ENCODE assay signal across 10 cellular contexts in genomic region chr1:46394872-46395465, GRCh38. TPM values are rescaled to one million over a fixed set of nuclear protein-coding genes. Genes with fewer than 3 reads are reported as not detected.
A peak's percentile ranks its signal among the peaks of the same experiment; 100 is the strongest.
DNase-seq lines count a peak whose midpoint lies in the region; ATAC-seq and TF ChIP-seq lines count a peak whose summit lies in the region.
"Had no signal": no experiment of that assay in that cellular context is flagged by ENCODE, and none has a peak within 500 bp of the region (broad histone marks: within the 10 kb centered on the region; RNA-seq: fewer than 3 reads in every experiment).

No MANE protein-coding gene starts in this region.

- ATAC-seq in omental fat pad (ENCODE audit: low FRiP score) (no peak), HG03432 (IDR thresholded peaks at IDR 0.05; ENCODE audit: unreplicated experiment) (no peak)

- peaks cover 16% of the 10 kb centered on the region for H4K20me1 ChIP-seq in BLaER1

- H3K9ac ChIP-seq in BLaER1: peak overlapping the region; percentile 85
- H3K9ac ChIP-seq in NT2/D1 (ENCODE audit: insufficient read length, low read depth): peak overlapping the region; percentile 90

- TF ChIP-seq CTCF in cardiac muscle cell (IDR thresholded peaks at IDR 0.05; ENCODE audit: low read depth, low read length) (no peak), omental fat pad (IDR thresholded peaks at IDR 0.05) (no peak)

- H3K27ac ChIP-seq in BLaER1 (peak overlapping the region; percentile 89), cardiac muscle cell (no peak overlapping the region)
- H3K27ac ChIP-seq: HL-60 had no signal

- H3K36me3 ChIP-seq in BLaER1 (no peaks in the 10 kb centered on the region), NT2/D1 (ENCODE audit: insufficient read depth, insufficient read length, low read length) (no peaks in the 10 kb centered on the region), cardiac muscle cell (no peaks in the 10 kb centered on the region)

- H3K4me1 ChIP-seq in BLaER1 (peaks cover 59% of the 10 kb centered on the region), NT2/D1 (ENCODE audit: insufficient read depth, insufficient read length) (peaks cover 10% of the 10 kb centered on the region), cardiac muscle cell (ENCODE audit: low read depth) (peaks cover 14% of the 10 kb centered on the region)

- DNase-seq in NT2/D1 (ENCODE audit: low read depth, low spot score): no peak
- no peak for DNase-seq in cardiac muscle cell (ENCODE audit: low read depth in 1 of 2, low spot score in 1 of 2)
- peak; percentile 1 for DNase-seq in omental fat pad (ENCODE audit: low spot score)
- no peak for DNase-seq in activated CD8-positive, alpha-beta memory T cell treated with anti-CD3 and anti-CD28 coated beads for 24 hours
- no peak for DNase-seq in GOT3 (lab: John Stamatoyannopoulos, UW)
- no peak for DNase-seq in SIG-M5 treated with dmso at 0.1 percent for 504 hours (lab: John Stamatoyannopoulos, UW; ENCODE audit: unreplicated experiment)
- DNase-seq: activated CD4-positive, alpha-beta T cell treated with anti-CD3 and anti-CD28 coated beads, Interleukin-2, amount 50 U/mL, for 4 hours had no signal

- peak overlapping the region; percentile 94 for H3K4me2 ChIP-seq in BLaER1

- peak overlapping the region; percentile 80 for H3K4me3 ChIP-seq in BLaER1
- peak overlapping the region; percentile 75 for H3K4me3 ChIP-seq in NT2/D1 (ENCODE audit: insufficient read length, low read depth)
- peak overlapping the region; percentile 26 for H3K4me3 ChIP-seq in cardiac muscle cell

- H3K27me3 ChIP-seq in BLaER1: no peaks in the 10 kb centered on the region; the same call in 1 of the 2 replicates
- peaks cover 37% of the 10 kb centered on the region for H3K27me3 ChIP-seq in NT2/D1 (ENCODE audit: insufficient read depth, insufficient read length)
- H3K27me3 ChIP-seq in cardiac muscle cell: peaks cover 9% of the 10 kb centered on the region

- H3K9me3 ChIP-seq in BLaER1 (peaks cover 15% of the 10 kb centered on the region), NT2/D1 (ENCODE audit: insufficient read depth, low read length) (peaks cover 33% of the 10 kb centered on the region), cardiac muscle cell (ENCODE audit: low read depth) (no peaks in the 10 kb centered on the region)

RNA-seq across cellular contexts. Expression of gene FAAH, which starts 0.9 kb away (rescaled TPM):
- total RNA-seq in cardiac muscle cell (12.4 and 21.0 TPM in 2 replicates), omental fat pad (10 to 100 TPM; 11.5 to 36.4 (median 20.3) TPM)
- polyA plus RNA-seq in cardiac muscle cell: 18.7 and 20.2 TPM in 2 replicates

RNA-seq across cellular contexts. Expression of gene NSUN4, which starts 54.4 kb away (rescaled TPM):
- total RNA-seq in cardiac muscle cell (9.5 and 10.8 TPM in 2 replicates), omental fat pad (10 to 100 TPM; 19.5 to 26.3 (median 22.2) TPM)
- 15.1 and 16.1 TPM in 2 replicates for polyA plus RNA-seq in cardiac muscle cell

Comparison
In these comparisons a context has a peak if more than half of its experiments do, and no peak if none do; other contexts are left out.
1. H3K4me3 ChIP-seq: peak in every context shown above with its lines; median percentile 80 in BLaER1; 75 in NT2/D1; 26 in cardiac muscle cell.